ENCODE assay signal across 14 cellular contexts in the genomic region with DNA sequence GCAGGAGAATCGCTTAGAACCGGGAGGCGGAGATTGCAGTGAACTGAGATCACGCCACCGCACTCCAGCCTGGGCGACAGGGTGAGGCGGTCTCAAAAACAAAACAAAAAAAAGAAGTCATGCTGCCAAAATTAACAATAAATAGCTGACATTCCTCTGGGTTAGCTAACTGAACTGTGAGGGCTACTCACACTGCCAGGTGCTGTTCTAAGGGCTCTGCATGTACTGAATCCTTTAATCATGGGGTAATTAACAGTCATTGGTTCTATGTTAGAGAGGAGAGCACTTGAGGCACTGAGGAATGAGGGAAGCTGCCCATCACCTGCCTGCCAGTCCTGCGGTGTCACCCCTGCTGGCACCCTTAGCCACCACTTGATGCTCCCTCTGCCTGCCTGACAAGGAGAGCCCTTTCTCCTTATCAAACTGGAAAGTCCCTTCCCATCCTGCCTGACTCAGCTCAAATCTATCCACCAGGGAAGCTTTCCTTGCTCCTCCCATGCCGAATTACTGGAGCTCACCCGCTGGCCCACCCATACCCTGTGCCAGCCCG.
DNase-seq lines count a peak whose midpoint lies in the region; TF ChIP-seq lines count a peak whose summit lies in the region.
"Had no signal": no experiment of that assay in that cellular context is flagged by ENCODE, and none has a peak within 500 bp of the region (broad histone marks: within the 10 kb centered on the region; RNA-seq: fewer than 3 reads in every experiment).

No MANE protein-coding gene starts in this region.

- no peak for TF ChIP-seq POLR2A in breast epithelium (IDR thresholded peaks at IDR 0.05)

- H3K36me3 ChIP-seq in breast epithelium = no peaks in the 10 kb centered on the region
- H3K36me3 ChIP-seq: neutrophil had no signal

- no peaks in the 10 kb centered on the region for H3K9me3 Mint-ChIP-seq in MCF 10A (ENCODE audit: unreplicated experiment)
- no peaks in the 10 kb centered on the region for H3K9me3 Mint-ChIP-seq in type B pancreatic cell
- H3K9me3 Mint-ChIP-seq: activated B cell treated with CpG ODN at 0.5 μM for 24 hours; activated T-helper 2 cell treated with anti-CD3 and anti-CD28 coated beads, Interferon-gamma antibody, Interleukin-2, Interleukin-4, amounts not matched to agents 10 μg/mL and 5 μg/mL and 100 μg/mL, durations not matched to agents 14 hours and 24 hours and 36 hours had no signal

- H3K36me3 Mint-ChIP-seq in MCF 10A (ENCODE audit: insufficient read depth, unreplicated experiment) = peaks cover 7% of the 10 kb centered on the region
- H3K36me3 Mint-ChIP-seq in type B pancreatic cell = peaks cover 4% of the 10 kb centered on the region

- H3K4me1 ChIP-seq in breast epithelium = peaks cover 0 to 7% of the 10 kb centered on the region in 2 donors

- H3K27me3 ChIP-seq in breast epithelium = no peaks in the 10 kb centered on the region
- H3K27me3 ChIP-seq: dorsolateral prefrontal cortex, neutrophil had no signal

- H3K4me3 Mint-ChIP-seq in MCF 10A (ENCODE audit: unreplicated experiment) = no peak overlapping the region
- H3K4me3 Mint-ChIP-seq in type B pancreatic cell = no peak overlapping the region
- H3K4me3 Mint-ChIP-seq: activated B cell treated with CpG ODN at 0.5 μM for 24 hours had no signal

- POLR2A ChIA-PET in MCF 10A (lab: Yijun Ruan, JAX) = interaction anchor here (0.9 to 3.7 kb wide), 6 partner anchors 73 to 348 kb away, joined by 3 to 38 read pairs (median 11); partner anchors contain the start of gene RIOK3

- no peak for TF ChIP-seq CTCF in MCF 10A (IDR thresholded peaks at IDR 0.05; ENCODE audit: unreplicated experiment)
- no peak for TF ChIP-seq CTCF in breast epithelium (IDR thresholded peaks at IDR 0.05)
- TF ChIP-seq CTCF in type B pancreatic cell (conservative IDR thresholded peaks at IDR 0.05) = no peak

- no peak overlapping the region for H3K27ac ChIP-seq in breast epithelium
- H3K27ac ChIP-seq: dorsolateral prefrontal cortex, neutrophil had no signal

- no peaks in the 10 kb centered on the region for H3K9me3 ChIP-seq in breast epithelium
- H3K9me3 ChIP-seq: neutrophil had no signal

- peak overlapping the region; percentile 23 for H3K27ac Mint-ChIP-seq in MCF 10A (ENCODE audit: low read depth, unreplicated experiment)
- peak overlapping the region; percentile 64 for H3K27ac Mint-ChIP-seq in type B pancreatic cell
- H3K27ac Mint-ChIP-seq: activated B cell treated with CpG ODN at 0.5 μM for 24 hours; activated T-helper 2 cell treated with anti-CD3 and anti-CD28 coated beads, Interferon-gamma antibody, Interleukin-2, Interleukin-4, amounts not matched to agents 10 μg/mL and 5 μg/mL and 100 μg/mL, durations not matched to agents 14 hours and 24 hours and 36 hours had no signal

- H3K4me1 Mint-ChIP-seq in MCF 10A (ENCODE audit: insufficient read depth, unreplicated experiment) = peaks cover 24% of the 10 kb centered on the region
- peaks cover 22% of the 10 kb centered on the region for H3K4me1 Mint-ChIP-seq in type B pancreatic cell (ENCODE audit: unreplicated experiment)

- no peak for DNase-seq in MCF 10A (ENCODE audit: unreplicated experiment)
- DNase-seq in breast epithelium (ENCODE audit: low spot score in 2 of 2) = no peak
- peak; percentile 31 for DNase-seq in UCSD-AML1 (lab: John Stamatoyannopoulos, UW; ENCODE audit: unreplicated experiment)
- peak; percentile 82 for DNase-seq in iris pigment epithelial cell (ENCODE audit: low read depth)
- no peak for DNase-seq in type B pancreatic cell (ENCODE audit: extremely low spot score, unreplicated experiment)
- no peak for DNase-seq in DMS153 treated with DMSO at 0.1 percent for 48 hours (lab: John Stamatoyannopoulos, UW; ENCODE audit: unreplicated experiment)
- DNase-seq in central memory CD4-positive, alpha-beta T cell = no peak
- no peak for DNase-seq in AG08395 (ENCODE audit: low spot score)
- DNase-seq: activated B cell treated with CpG ODN at 0.5 μM for 24 hours; dorsolateral prefrontal cortex; NCI-H1092 treated with DMSO at 0.1 percent for 48 hours; stimulated activated CD4-positive, alpha-beta T cell treated with anti-CD3 and anti-CD28 coated beads, Interleukin-4, amount 100 ng/mL, for 1 hour had no signal

- intact Hi-C loops in MCF 10A (cut with micrococcal nuclease) = no loop called here
- intact Hi-C loops in breast epithelium (cut with DNase I; ENCODE audit: low total_unique reads) = no loop called here

- CTCF ChIA-PET in MCF 10A (lab: Yijun Ruan, JAX) = interaction anchor here (0.7 to 4.8 kb wide), 22 partner anchors 10 to 581 kb away, joined by 3 to 67 read pairs (median 6); partner anchors contain the start of gene CABLES1

- H3K4me3 ChIP-seq in breast epithelium = no peak overlapping the region
- H3K4me3 ChIP-seq: dorsolateral prefrontal cortex had no signal

- no TSS peak for BruUV-seq in MCF 10A (replicated peaks; lab: Mats Ljungman, UMichigan)

- no peaks in the 10 kb centered on the region for H3K27me3 Mint-ChIP-seq in MCF 10A (ENCODE audit: insufficient read depth, unreplicated experiment)
- H3K27me3 Mint-ChIP-seq in type B pancreatic cell = no peaks in the 10 kb centered on the region
- H3K27me3 Mint-ChIP-seq: activated B cell treated with CpG ODN at 0.5 μM for 24 hours had no signal

Comparison
In these comparisons a context has a peak if more than half of its experiments do, and no peak if none do; other contexts are left out.
1. DNase-seq: peak in UCSD-AML1 (single experiment) and iris pigment epithelial cell (single experiment); none in MCF 10A (single experiment), breast epithelium (0 of 2), type B pancreatic cell (single experiment), DMS153 treated with DMSO at 0.1 percent for 48 hours (single experiment), central memory CD4-positive, alpha-beta T cell (single experiment) and AG08395 (single experiment).